In genomic region chr2:27356382-27357181, GRCh38 we compare ENCODE assay signal across 8 cellular contexts.
DNase-seq lines count a peak whose midpoint lies in the region; ATAC-seq and TF ChIP-seq lines count a peak whose summit lies in the region.

A gene with protein sequence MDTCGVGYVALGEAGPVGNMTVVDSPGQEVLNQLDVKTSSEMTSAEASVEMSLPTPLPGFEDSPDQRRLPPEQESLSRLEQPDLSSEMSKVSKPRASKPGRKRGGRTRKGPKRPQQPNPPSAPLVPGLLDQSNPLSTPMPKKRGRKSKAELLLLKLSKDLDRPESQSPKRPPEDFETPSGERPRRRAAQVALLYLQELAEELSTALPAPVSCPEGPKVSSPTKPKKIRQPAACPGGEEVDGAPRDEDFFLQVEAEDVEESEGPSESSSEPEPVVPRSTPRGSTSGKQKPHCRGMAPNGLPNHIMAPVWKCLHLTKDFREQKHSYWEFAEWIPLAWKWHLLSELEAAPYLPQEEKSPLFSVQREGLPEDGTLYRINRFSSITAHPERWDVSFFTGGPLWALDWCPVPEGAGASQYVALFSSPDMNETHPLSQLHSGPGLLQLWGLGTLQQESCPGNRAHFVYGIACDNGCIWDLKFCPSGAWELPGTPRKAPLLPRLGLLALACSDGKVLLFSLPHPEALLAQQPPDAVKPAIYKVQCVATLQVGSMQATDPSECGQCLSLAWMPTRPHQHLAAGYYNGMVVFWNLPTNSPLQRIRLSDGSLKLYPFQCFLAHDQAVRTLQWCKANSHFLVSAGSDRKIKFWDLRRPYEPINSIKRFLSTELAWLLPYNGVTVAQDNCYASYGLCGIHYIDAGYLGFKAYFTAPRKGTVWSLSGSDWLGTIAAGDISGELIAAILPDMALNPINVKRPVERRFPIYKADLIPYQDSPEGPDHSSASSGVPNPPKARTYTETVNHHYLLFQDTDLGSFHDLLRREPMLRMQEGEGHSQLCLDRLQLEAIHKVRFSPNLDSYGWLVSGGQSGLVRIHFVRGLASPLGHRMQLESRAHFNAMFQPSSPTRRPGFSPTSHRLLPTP (minus strand): TSS chr2:27356764. CDS start chr2:27343554, 13,210 bp downstream.

- DNase-seq in AG09319 (ENCODE audit: extremely low read depth, low read depth) (peak; percentile 86), NCI-H446 treated with DMSO at 0.1 percent for 48 hours (lab: John Stamatoyannopoulos, UW) (peak; percentile 96), cerebellar cortex (ENCODE audit: low spot score) (peak; percentile 100), islet precursor cell (peak; percentile 99)
- peak; percentile 87 to 91 (median 90) for DNase-seq in stimulated activated CD4-positive, alpha-beta T cell treated with anti-CD3 and anti-CD28 coated beads, Interleukin-12 subunit alpha, Interleukin-12 subunit beta, amount 100 ng/mL, for 48 hours (ENCODE audit: low read depth in 2 of 3, low spot score in 1 of 3)

- ATAC-seq in GM19035 (IDR thresholded peaks at IDR 0.05; ENCODE audit: unreplicated experiment) (peak; percentile 80), HG03354 (IDR thresholded peaks at IDR 0.05; ENCODE audit: poor library complexity, severe bottlenecking, unreplicated experiment) (peak; percentile 89)
- ATAC-seq in activated CD4-positive, CD25-positive, alpha-beta regulatory T cell treated with anti-CD3 and anti-CD28 coated beads, Interleukin-2, amount 50 U/mL, for 24 hours = peak; percentile 78 to 82

- TF ChIP-seq CTCF in AG09319 (IDR thresholded peaks at IDR 0.05; ENCODE audit: low read depth, low read length) = no peak

Comparison
In these comparisons a context has a peak if more than half of its experiments do, and no peak if none do; other contexts are left out.
1. Peak in every context shown above with its lines: DNase-seq and ATAC-seq.